ENCODE assay signal across 8 cellular contexts in the genomic region with DNA sequence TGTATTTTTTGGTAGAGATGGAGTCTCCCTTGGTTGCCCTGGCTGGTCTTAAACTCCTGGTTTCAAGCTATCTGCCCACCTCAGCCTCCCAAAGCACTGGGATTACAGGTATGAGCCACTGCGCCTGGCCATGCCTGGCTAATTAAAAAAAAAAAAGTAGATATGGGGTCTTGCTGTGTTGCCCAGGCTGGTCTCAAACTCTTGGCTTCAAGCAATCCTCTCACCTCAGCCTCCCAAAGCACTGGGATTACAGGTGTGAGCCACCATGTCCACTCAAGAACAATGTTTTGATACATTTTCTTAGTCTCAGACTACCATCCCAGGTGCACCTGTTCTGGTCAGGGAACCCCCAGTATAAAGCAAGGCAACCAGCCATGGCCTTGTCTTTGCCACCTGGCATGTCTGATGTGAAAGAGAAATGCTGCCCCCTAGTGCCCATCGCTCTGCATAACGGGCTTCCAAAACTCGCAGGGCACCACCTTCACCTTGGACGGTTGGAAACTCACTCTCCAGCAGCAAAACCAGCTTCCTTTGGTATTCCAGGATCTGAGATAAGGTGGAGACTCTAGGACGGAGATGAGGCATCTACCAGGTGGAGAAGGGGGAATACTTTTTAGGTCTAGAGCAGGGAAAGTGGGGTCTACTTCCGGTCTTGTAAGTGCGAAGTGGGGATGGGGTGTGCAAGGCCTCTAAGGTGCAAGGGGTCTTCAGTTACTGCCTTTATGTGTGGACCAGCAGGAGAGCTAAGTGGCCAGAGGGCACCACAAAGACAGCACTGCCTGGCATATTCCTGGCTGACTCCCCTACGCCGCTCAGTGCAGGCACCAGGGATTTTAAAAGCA. TPM values are rescaled to one million over a fixed set of nuclear protein-coding genes. Genes with fewer than 3 reads are reported as not detected.
DNase-seq lines count a peak whose midpoint lies in the region; ATAC-seq and TF ChIP-seq lines count a peak whose summit lies in the region.

No MANE protein-coding gene starts in this region.

- H3K4me3 ChIP-seq in dorsolateral prefrontal cortex (no peak overlapping the region), lower lobe of right lung (no peak overlapping the region)

- peaks cover 6% of the 10 kb centered on the region for H3K9me3 ChIP-seq in lower lobe of right lung

- no peaks in the 10 kb centered on the region for H3K36me3 ChIP-seq in lower lobe of right lung

- H3K27me3 ChIP-seq in dorsolateral prefrontal cortex (no peaks in the 10 kb centered on the region), lower lobe of right lung (ENCODE audit: low read depth) (no peaks in the 10 kb centered on the region)

- H3K27ac ChIP-seq in dorsolateral prefrontal cortex, result no peak overlapping the region
- H3K27ac ChIP-seq in lower lobe of right lung, result no peak overlapping the region

- peak; percentile 67 for ATAC-seq in HG02943 (IDR thresholded peaks at IDR 0.05; ENCODE audit: low read depth, unreplicated experiment)
- ATAC-seq in lower lobe of right lung, result peak; percentile 83 to 89

- peaks cover 6% of the 10 kb centered on the region for H3K4me1 ChIP-seq in lower lobe of right lung

- TF ChIP-seq CTCF in dorsolateral prefrontal cortex (IDR thresholded peaks at IDR 0.05 in 54 of 56, conservative IDR thresholded peaks at IDR 0.05 in 2 of 56; ENCODE audit: low read depth in 1 of 56, partially characterized antibody in 56 of 56) (peak; percentile 61 to 94 (median 87)), lower lobe of right lung (IDR thresholded peaks at IDR 0.05) (peak; percentile 93)

- DNase-seq in SIG-M5 treated with dmso at 0.1 percent for 504 hours (lab: John Stamatoyannopoulos, UW; ENCODE audit: unreplicated experiment) (peak; percentile 27), SIG-M5 (lab: John Stamatoyannopoulos, UW) (no peak), NCI-H510A treated with DMSO at 0.1 percent for 48 hours (lab: John Stamatoyannopoulos, UW) (peak; percentile 75), dorsolateral prefrontal cortex (peak in 8 of 10 donors; percentile 61 to 84 (median 78)), lower lobe of right lung (peak; percentile 69)
- DNase-seq in activated CD4-positive, alpha-beta T cell treated with anti-CD3 and anti-CD28 coated beads, Interleukin-2, amount 50 U/mL, for 24 hours (ENCODE audit: low read depth in 1 of 2, low spot score in 1 of 2), result peak; percentile 65 to 76
- peak; percentile 29 to 52 for DNase-seq in stimulated activated CD8-positive, alpha-beta memory T cell treated with anti-CD3 and anti-CD28 coated beads, Interleukin-15, amount 100 ng/mL, for 4 hours (ENCODE audit: low read depth in 2 of 2)

- intact Hi-C loops in dorsolateral prefrontal cortex (cut with DNase I), result loop anchor here (1.0 to 2.0 kb wide), 3 partner anchors 141 to 184 kb away; no protein-coding TSS in a partner anchor
- intact Hi-C loops in lower lobe of right lung (cut with DNase I), result loop anchor here (5.0 kb wide), 1 partner anchor 185 kb away; no protein-coding TSS in a partner anchor

RNA-seq across cellular contexts. Expression of a gene that starts 47.7 kb away (rescaled TPM):
- total RNA-seq in dorsolateral prefrontal cortex (10 to 100 TPM; 16.0 to 44.2 (median 28.5) TPM), lower lobe of right lung (21.0 TPM)
